15 cellular contexts compared by ENCODE assay signal in the genomic region with DNA sequence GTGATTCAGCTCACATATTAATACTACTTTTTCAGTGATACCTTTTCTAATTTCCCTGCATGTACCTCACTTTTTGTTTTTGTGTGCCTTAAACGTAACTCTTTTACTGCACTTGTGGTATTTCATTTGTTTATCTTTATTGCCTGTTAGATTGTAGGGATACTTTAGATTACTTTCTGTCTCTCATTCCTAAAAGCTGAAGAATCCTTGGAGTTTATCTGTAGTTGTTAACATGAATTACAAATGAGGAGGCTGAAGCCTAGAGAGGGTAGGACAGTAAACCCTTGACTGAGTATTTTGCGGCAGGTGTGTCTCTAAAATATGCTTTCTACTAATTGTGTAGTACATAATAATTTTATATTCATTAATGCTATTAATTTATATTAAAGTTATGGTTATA. TPM values are rescaled to one million over a fixed set of nuclear protein-coding genes. Genes with fewer than 3 reads are reported as not detected.
DNase-seq lines count a peak whose midpoint lies in the region; ATAC-seq and TF ChIP-seq lines count a peak whose summit lies in the region.
"Had no signal": no experiment of that assay in that cellular context is flagged by ENCODE, and none has a peak within 500 bp of the region (broad histone marks: within the 10 kb centered on the region; RNA-seq: fewer than 3 reads in every experiment).

No MANE protein-coding gene starts in this region.

- H3K36me3 Mint-ChIP-seq in type B pancreatic cell, result peaks cover 29% of the 10 kb centered on the region
- peaks cover 5% of the 10 kb centered on the region for H3K36me3 Mint-ChIP-seq in effector memory CD8-positive, alpha-beta T cell (ENCODE audit: insufficient read depth)

- no peak for ATAC-seq in effector memory CD8-positive, alpha-beta T cell (replicated peaks)

- peak; percentile 23 for DNase-seq in EH (ENCODE audit: low read depth)
- no peak for DNase-seq in type B pancreatic cell (ENCODE audit: extremely low spot score, unreplicated experiment)
- no peak for DNase-seq in effector CD8-positive, alpha-beta T cell (lab: John Stamatoyannopoulos, UW)
- DNase-seq in effector memory CD8-positive, alpha-beta T cell, result no peak
- DNase-seq in NCI-H1105 treated with DMSO at 0.1 percent for 48 hours (lab: John Stamatoyannopoulos, UW), result no peak
- DNase-seq: CD8-positive, alpha-beta memory T cell; DMS153; DMS79 treated with DMSO at 0.1 percent for 48 hours; GDM1; HFFc6 had no signal

- H4K20me1 ChIP-seq in KMS-11 (ENCODE audit: insufficient read depth), result no peaks in the 10 kb centered on the region; the same call in 1 of the 2 replicates

- no peaks in the 10 kb centered on the region for H3K27me3 Mint-ChIP-seq in type B pancreatic cell
- H3K27me3 Mint-ChIP-seq in effector memory CD8-positive, alpha-beta T cell, result no peaks in the 10 kb centered on the region

- H3K79me2 ChIP-seq in KMS-11 (ENCODE audit: insufficient read depth, low read depth), result peaks cover 71% of the 10 kb centered on the region

- no peaks in the 10 kb centered on the region for H3K9me3 ChIP-seq in iPS-18a (ENCODE audit: control insufficient read depth, low read depth, low read length)

- peak overlapping the region; percentile 63 for H3K4me2 ChIP-seq in KMS-11
- H3K4me2 ChIP-seq: BLaER1 had no signal

- no peak overlapping the region for H3K4me3 Mint-ChIP-seq in type B pancreatic cell
- no peak overlapping the region for H3K4me3 Mint-ChIP-seq in effector memory CD8-positive, alpha-beta T cell
- H3K4me3 Mint-ChIP-seq: CD8-positive, alpha-beta memory T cell; HFFc6 had no signal

- TF ChIP-seq CTCF in KMS-11 (conservative IDR thresholded peaks at IDR 0.05; ENCODE audit: low read depth, low read length) (no peak), type B pancreatic cell (conservative IDR thresholded peaks at IDR 0.05) (no peak)

- H2AFZ ChIP-seq in KMS-11 (ENCODE audit: low read depth), result no peak overlapping the region

- H3K9me3 Mint-ChIP-seq in type B pancreatic cell, result peaks cover 9% of the 10 kb centered on the region
- H3K9me3 Mint-ChIP-seq in effector memory CD8-positive, alpha-beta T cell, result no peaks in the 10 kb centered on the region

- H3K4me3 ChIP-seq in KMS-11 (IDR thresholded peaks at IDR 0.05; ENCODE audit: insufficient read depth, low read depth, low read length) (no peak overlapping the region), iPS-18a (ENCODE audit: low read length) (no peak overlapping the region)
- H3K4me3 ChIP-seq: BLaER1, HAP-1, K562 had no signal

- peaks cover 49% of the 10 kb centered on the region for H3K4me1 ChIP-seq in KMS-11 (ENCODE audit: low read depth, poor library complexity, severe bottlenecking)
- peaks cover 12% of the 10 kb centered on the region for H3K4me1 ChIP-seq in iPS-18a (ENCODE audit: control insufficient read depth, low read depth, low read length)
- H3K4me1 ChIP-seq: BLaER1, HAP-1 had no signal

- H3K27ac Mint-ChIP-seq in type B pancreatic cell, result peak overlapping the region; percentile 19
- no peak overlapping the region for H3K27ac Mint-ChIP-seq in effector memory CD8-positive, alpha-beta T cell
- H3K27ac Mint-ChIP-seq: CD8-positive, alpha-beta memory T cell had no signal

- H3K27ac ChIP-seq in KMS-11, result peak overlapping the region; percentile 67
- H3K27ac ChIP-seq in iPS-18a (ENCODE audit: low read length), result peak overlapping the region; percentile 64
- H3K27ac ChIP-seq: BLaER1 had no signal

- H3K4me1 Mint-ChIP-seq in type B pancreatic cell (ENCODE audit: unreplicated experiment), result peaks cover 9% of the 10 kb centered on the region
- H3K4me1 Mint-ChIP-seq in effector memory CD8-positive, alpha-beta T cell (ENCODE audit: low read depth in 2 of 2), result peaks cover 2 to 7% of the 10 kb centered on the region in 2 donors

- H3K9ac ChIP-seq in KMS-11, result no peak overlapping the region
- H3K9ac ChIP-seq in iPS-18a (ENCODE audit: low read length), result no peak overlapping the region
- H3K9ac ChIP-seq: BLaER1 had no signal

- H3K27me3 ChIP-seq in KMS-11 (ENCODE audit: insufficient read depth, low read depth) (no peaks in the 10 kb centered on the region), iPS-18a (ENCODE audit: control insufficient read depth, insufficient read depth, low read length) (no peaks in the 10 kb centered on the region)
- H3K27me3 ChIP-seq: BLaER1 had no signal

- H3K36me3 ChIP-seq in KMS-11 (ENCODE audit: insufficient read depth) (no peaks in the 10 kb centered on the region), iPS-18a (ENCODE audit: control insufficient read depth, low read depth, low read length) (no peaks in the 10 kb centered on the region)
- H3K36me3 ChIP-seq: HAP-1 had no signal

RNA-seq across cellular contexts. Expression of gene BMP2K, which starts 34.9 kb away (rescaled TPM):
- 40.9 and 73.9 TPM in 2 replicates for total RNA-seq in type B pancreatic cell (ENCODE audit: low replicate concordance)
